ENCODE assay signal across 8 cellular contexts in the genomic region with DNA sequence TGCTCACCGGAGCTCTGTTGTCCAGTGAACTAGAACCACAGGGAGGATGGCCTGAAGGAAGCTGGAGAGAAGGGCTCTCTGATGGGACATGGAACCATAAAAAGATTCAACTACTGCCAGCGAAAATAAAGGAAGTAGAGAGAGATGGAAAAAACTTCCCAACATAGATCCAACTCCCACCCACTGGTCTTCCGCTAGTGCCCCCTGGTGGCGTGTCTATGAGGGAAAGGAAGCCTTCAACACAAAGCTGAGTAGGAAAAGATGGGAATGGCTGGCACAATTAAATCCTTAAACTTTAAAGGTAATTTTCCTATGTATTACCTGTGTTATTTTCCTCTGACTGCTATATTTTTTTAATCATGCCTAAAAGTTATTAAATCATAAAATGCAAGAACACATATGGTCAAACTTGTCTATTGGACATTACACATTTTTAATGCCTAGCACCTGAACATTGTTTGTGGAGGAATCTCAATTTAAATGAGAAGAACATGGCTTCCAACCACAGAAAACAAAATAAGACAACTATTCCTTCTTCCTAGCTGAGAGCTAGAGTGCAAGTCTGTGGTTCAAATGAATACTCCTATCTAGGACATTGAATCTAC. TPM values are rescaled to one million over a fixed set of nuclear protein-coding genes. Genes with fewer than 3 reads are reported as not detected.
DNase-seq lines count a peak whose midpoint lies in the region; ATAC-seq and TF ChIP-seq lines count a peak whose summit lies in the region.

No MANE protein-coding gene starts in this region.

- H3K27ac Mint-ChIP-seq in effector memory CD8-positive, alpha-beta T cell = peak overlapping the region; percentile 11 to 49
- peak overlapping the region in 1 of 10 donors; percentile 16 for H3K27ac Mint-ChIP-seq in naive thymus-derived CD8-positive, alpha-beta T cell

- no peak overlapping the region for H3K4me3 ChIP-seq in AG10803 (ENCODE audit: low read length)

- DNase-seq in AG10803 (ENCODE audit: low read depth) = peak; percentile 10
- DNase-seq in effector memory CD8-positive, alpha-beta T cell = peak; percentile 7 to 23 (median 23)
- DNase-seq in naive thymus-derived CD8-positive, alpha-beta T cell = peak in 6 of 10 donors; percentile 4 to 19 (median 10)
- no peak for DNase-seq in GM19238 (ENCODE audit: insufficient read length, low spot score)
- no peak for DNase-seq in NCI-H774 (lab: John Stamatoyannopoulos, UW)

- H3K4me3 Mint-ChIP-seq in effector memory CD8-positive, alpha-beta T cell = no peak overlapping the region
- no peak overlapping the region for H3K4me3 Mint-ChIP-seq in naive thymus-derived CD8-positive, alpha-beta T cell

- TF ChIP-seq CTCF in AG10803 (conservative IDR thresholded peaks at IDR 0.05; ENCODE audit: low read length) (peak; percentile 57), GM12873 (IDR thresholded peaks at IDR 0.05; ENCODE audit: insufficient read depth, low read depth, low read length, missing control alignments) (peak; percentile 59)

- no peaks in the 10 kb centered on the region for H3K27me3 Mint-ChIP-seq in effector memory CD8-positive, alpha-beta T cell
- no peaks in the 10 kb centered on the region for H3K27me3 Mint-ChIP-seq in naive thymus-derived CD8-positive, alpha-beta T cell

- H3K4me1 Mint-ChIP-seq in effector memory CD8-positive, alpha-beta T cell (ENCODE audit: low read depth in 2 of 2) = peaks cover 1 to 24% of the 10 kb centered on the region in 2 donors
- peaks cover 0 to 13% (median 5%) of the 10 kb centered on the region in 4 donors for H3K4me1 Mint-ChIP-seq in naive thymus-derived CD8-positive, alpha-beta T cell

- peaks cover 37% of the 10 kb centered on the region for H3K36me3 Mint-ChIP-seq in effector memory CD8-positive, alpha-beta T cell (ENCODE audit: insufficient read depth)
- peaks cover 13 to 87% (median 34%) of the 10 kb centered on the region in 3 donors for H3K36me3 Mint-ChIP-seq in naive thymus-derived CD8-positive, alpha-beta T cell

- POLR2A ChIA-PET in naive thymus-derived CD8-positive, alpha-beta T cell (lab: Charles Lee) = interaction anchor here (0.8 kb wide), 1 partner anchor 52 kb away, joined by 3 read pairs; no protein-coding TSS in a partner anchor

- ATAC-seq in SK-N-SH treated with all-trans-retinoic acid at 6 μM for 48 hours (peak; percentile 51; the same call in 2 of the 3 replicates), GM19463 (IDR thresholded peaks at IDR 0.05; ENCODE audit: unreplicated experiment) (no peak)
- no peak for ATAC-seq in effector memory CD8-positive, alpha-beta T cell (replicated peaks)
- ATAC-seq in naive thymus-derived CD8-positive, alpha-beta T cell = no peak

- H3K9me3 Mint-ChIP-seq in effector memory CD8-positive, alpha-beta T cell = no peaks in the 10 kb centered on the region
- H3K9me3 Mint-ChIP-seq in naive thymus-derived CD8-positive, alpha-beta T cell = no peaks in the 10 kb centered on the region

TF ChIP-seq in SK-N-SH treated with all-trans-retinoic acid at 6 μM for 48 hours, 23 proteins besides CTCF, POLR2A, EP300 and RAD21:
- TF ChIP-seq ESRRG (CRISPR knock-in tag; IDR thresholded peaks at IDR 0.05) = no peak
- no peak for TF ChIP-seq PPARA (CRISPR knock-in tag; IDR thresholded peaks at IDR 0.05; ENCODE audit: borderline replicate concordance)
- no peak for TF ChIP-seq TCF4 (CRISPR knock-in tag; IDR thresholded peaks at IDR 0.05; ENCODE audit: borderline replicate concordance)
- TF ChIP-seq ZNF8 (CRISPR knock-in tag; IDR thresholded peaks at IDR 0.05) = no peak
- no peak for TF ChIP-seq CSRNP3 (CRISPR knock-in tag; IDR thresholded peaks at IDR 0.05)
- TF ChIP-seq ZFP30 (CRISPR knock-in tag; IDR thresholded peaks at IDR 0.05) = no peak
- no peak for TF ChIP-seq CSDC2 (CRISPR knock-in tag; IDR thresholded peaks at IDR 0.05)
- no peak for TF ChIP-seq BACH2 (CRISPR knock-in tag; IDR thresholded peaks at IDR 0.05; ENCODE audit: borderline replicate concordance)
- TF ChIP-seq GLIS3 (CRISPR knock-in tag; IDR thresholded peaks at IDR 0.05) = no peak
- TF ChIP-seq ZC3H10 (CRISPR knock-in tag; IDR thresholded peaks at IDR 0.05) = no peak
- no peak for TF ChIP-seq ZNF565 (CRISPR knock-in tag; conservative IDR thresholded peaks at IDR 0.05; ENCODE audit: low read depth)
- no peak for TF ChIP-seq PATZ1 (CRISPR knock-in tag; IDR thresholded peaks at IDR 0.05; ENCODE audit: borderline replicate concordance)
- no peak for TF ChIP-seq TOX (CRISPR knock-in tag; IDR thresholded peaks at IDR 0.05; ENCODE audit: borderline replicate concordance)
- TF ChIP-seq, protein P1, sequence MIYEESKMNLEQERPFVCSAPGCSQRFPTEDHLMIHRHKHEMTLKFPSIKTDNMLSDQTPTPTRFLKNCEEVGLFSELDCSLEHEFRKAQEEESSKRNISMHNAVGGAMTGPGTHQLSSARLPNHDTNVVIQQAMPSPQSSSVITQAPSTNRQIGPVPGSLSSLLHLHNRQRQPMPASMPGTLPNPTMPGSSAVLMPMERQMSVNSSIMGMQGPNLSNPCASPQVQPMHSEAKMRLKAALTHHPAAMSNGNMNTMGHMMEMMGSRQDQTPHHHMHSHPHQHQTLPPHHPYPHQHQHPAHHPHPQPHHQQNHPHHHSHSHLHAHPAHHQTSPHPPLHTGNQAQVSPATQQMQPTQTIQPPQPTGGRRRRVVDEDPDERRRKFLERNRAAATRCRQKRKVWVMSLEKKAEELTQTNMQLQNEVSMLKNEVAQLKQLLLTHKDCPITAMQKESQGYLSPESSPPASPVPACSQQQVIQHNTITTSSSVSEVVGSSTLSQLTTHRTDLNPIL (CRISPR knock-in tag; IDR thresholded peaks at IDR 0.05; ENCODE audit: low read depth) = no peak
- TF ChIP-seq OSR1 (CRISPR knock-in tag; IDR thresholded peaks at IDR 0.05) = no peak
- no peak for TF ChIP-seq ISL1 (CRISPR knock-in tag; IDR thresholded peaks at IDR 0.05)
- TF ChIP-seq, protein P2, sequence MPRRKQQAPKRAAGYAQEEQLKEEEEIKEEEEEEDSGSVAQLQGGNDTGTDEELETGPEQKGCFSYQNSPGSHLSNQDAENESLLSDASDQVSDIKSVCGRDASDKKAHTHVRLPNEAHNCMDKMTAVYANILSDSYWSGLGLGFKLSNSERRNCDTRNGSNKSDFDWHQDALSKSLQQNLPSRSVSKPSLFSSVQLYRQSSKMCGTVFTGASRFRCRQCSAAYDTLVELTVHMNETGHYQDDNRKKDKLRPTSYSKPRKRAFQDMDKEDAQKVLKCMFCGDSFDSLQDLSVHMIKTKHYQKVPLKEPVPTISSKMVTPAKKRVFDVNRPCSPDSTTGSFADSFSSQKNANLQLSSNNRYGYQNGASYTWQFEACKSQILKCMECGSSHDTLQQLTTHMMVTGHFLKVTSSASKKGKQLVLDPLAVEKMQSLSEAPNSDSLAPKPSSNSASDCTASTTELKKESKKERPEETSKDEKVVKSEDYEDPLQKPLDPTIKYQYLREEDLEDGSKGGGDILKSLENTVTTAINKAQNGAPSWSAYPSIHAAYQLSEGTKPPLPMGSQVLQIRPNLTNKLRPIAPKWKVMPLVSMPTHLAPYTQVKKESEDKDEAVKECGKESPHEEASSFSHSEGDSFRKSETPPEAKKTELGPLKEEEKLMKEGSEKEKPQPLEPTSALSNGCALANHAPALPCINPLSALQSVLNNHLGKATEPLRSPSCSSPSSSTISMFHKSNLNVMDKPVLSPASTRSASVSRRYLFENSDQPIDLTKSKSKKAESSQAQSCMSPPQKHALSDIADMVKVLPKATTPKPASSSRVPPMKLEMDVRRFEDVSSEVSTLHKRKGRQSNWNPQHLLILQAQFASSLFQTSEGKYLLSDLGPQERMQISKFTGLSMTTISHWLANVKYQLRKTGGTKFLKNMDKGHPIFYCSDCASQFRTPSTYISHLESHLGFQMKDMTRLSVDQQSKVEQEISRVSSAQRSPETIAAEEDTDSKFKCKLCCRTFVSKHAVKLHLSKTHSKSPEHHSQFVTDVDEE (CRISPR knock-in tag; IDR thresholded peaks at IDR 0.05) = no peak
TF ChIP-seq in SK-N-SH treated with all-trans-retinoic acid at 6 μM for 48 hours: peak in this region for 0.

RNA-seq across cellular contexts. Expression of gene CEP120, which starts 51.5 kb away (rescaled TPM):
- 10 to 100 TPM; 68.1 to 70.6 TPM for total RNA-seq in naive thymus-derived CD8-positive, alpha-beta T cell
- 10 to 100 TPM; 13.8 to 25.9 (median 22.7) TPM for polyA plus RNA-seq in naive thymus-derived CD8-positive, alpha-beta T cell

Comparison
In these comparisons a context has a peak if more than half of its experiments do, and no peak if none do; other contexts are left out.
1. DNase-seq: peak in AG10803 (single experiment), effector memory CD8-positive, alpha-beta T cell (3 of 3) and naive thymus-derived CD8-positive, alpha-beta T cell (6 of 10); none in GM19238 (single experiment) and NCI-H774 (single experiment).